In the genomic region with DNA sequence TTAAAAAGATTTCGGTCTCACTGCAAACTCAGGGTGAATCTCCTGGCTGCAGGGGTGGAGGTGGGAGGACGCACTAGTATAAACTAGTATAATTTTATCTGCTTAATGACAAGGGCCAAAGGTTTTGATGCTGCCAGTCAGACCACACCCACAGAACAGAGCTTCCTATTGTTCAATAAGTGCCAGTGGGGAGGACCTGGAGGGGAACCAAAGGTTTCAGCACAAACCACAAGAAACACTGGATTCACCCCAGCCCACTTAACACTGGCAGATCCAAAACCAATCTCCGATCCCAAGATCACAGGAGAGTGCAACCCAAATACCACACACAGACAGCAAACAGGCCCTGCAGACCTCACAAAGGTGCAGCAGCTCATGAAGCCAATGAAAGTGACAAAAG, we compare ENCODE assay signal across 11 cellular contexts. TPM values are rescaled to one million over a fixed set of nuclear protein-coding genes. Genes with fewer than 3 reads are reported as not detected.
DNase-seq lines count a peak whose midpoint lies in the region; ATAC-seq and TF ChIP-seq lines count a peak whose summit lies in the region.
"Had no signal": no experiment of that assay in that cellular context is flagged by ENCODE, and none has a peak within 500 bp of the region (broad histone marks: within the 10 kb centered on the region; RNA-seq: fewer than 3 reads in every experiment).

No MANE protein-coding gene starts in this region.

- no peak overlapping the region for H3K23ac ChIP-seq in mesendoderm (ENCODE audit: low read length)

- H3K4me1 ChIP-seq in mesendoderm (ENCODE audit: control insufficient read depth, low read depth, low read length), result peaks cover 16% of the 10 kb centered on the region

- no peak overlapping the region for H2BK15ac ChIP-seq in mesendoderm (replicated peaks; ENCODE audit: low read depth)

- no peak overlapping the region for H3K9ac ChIP-seq in mesendoderm (ENCODE audit: low read length)

- no peak overlapping the region for H2AK5ac ChIP-seq in mesendoderm (ENCODE audit: low read length)

- peaks cover 66% of the 10 kb centered on the region for H3K79me2 ChIP-seq in mesendoderm (ENCODE audit: control insufficient read depth, insufficient read depth, low read length)

- DNase-seq in NCI-H2227 (lab: John Stamatoyannopoulos, UW; ENCODE audit: unreplicated experiment) (peak; percentile 14), NCI-H2227 treated with DMSO at 0.1 percent for 48 hours (lab: John Stamatoyannopoulos, UW) (no peak), GM12865 (ENCODE audit: low read depth) (no peak), SW480 (ENCODE audit: low spot score) (peak; percentile 99), mesendoderm (no peak), cerebellar cortex (ENCODE audit: low spot score) (no peak), NCI-H2196 treated with DMSO at 0.1 percent for 48 hours (lab: John Stamatoyannopoulos, UW; ENCODE audit: unreplicated experiment) (no peak)
- DNase-seq: glutamatergic neuron, NCI-H1436 treated with DMSO at 0.1 percent for 48 hours had no signal

- peak overlapping the region; percentile 42 for H3K4ac ChIP-seq in mesendoderm (ENCODE audit: low read depth, low read length)

- no peak overlapping the region for H4K8ac ChIP-seq in mesendoderm (ENCODE audit: low read depth, low read length)

- H3K56ac ChIP-seq in mesendoderm (ENCODE audit: low read length), result no peak overlapping the region

- H3K4me2 ChIP-seq in mesendoderm (ENCODE audit: low read length), result no peak overlapping the region
- H3K4me2 ChIP-seq: A549 had no signal

- H3K36me3 ChIP-seq in mesendoderm (ENCODE audit: control insufficient read depth, insufficient read depth, low read length), result no peaks in the 10 kb centered on the region

- no peak for ATAC-seq in GM18517 (IDR thresholded peaks at IDR 0.05; ENCODE audit: unreplicated experiment)
- ATAC-seq: A549 had no signal

- no CpG with 5 or more reads among the region's 3 CpGs for WGBS in mesendoderm (ENCODE audit: extremely low coverage, insufficient coverage, low lambda C conversion rate)

- H4K5ac ChIP-seq in mesendoderm (ENCODE audit: low read length), result no peak overlapping the region

- H2BK120ac ChIP-seq in mesendoderm (ENCODE audit: low read depth, low read length), result no peak overlapping the region

- H3K27ac ChIP-seq in mesendoderm (ENCODE audit: low read depth, low read length), result no peak overlapping the region
- H3K27ac ChIP-seq: A549 had no signal

- no peak overlapping the region for H2BK5ac ChIP-seq in mesendoderm (ENCODE audit: low read length)

- no peak overlapping the region for H3K18ac ChIP-seq in mesendoderm (ENCODE audit: low read length)

- peaks cover 31% of the 10 kb centered on the region for H3K79me1 ChIP-seq in mesendoderm (ENCODE audit: low read length)

- H3K27me3 ChIP-seq in mesendoderm (ENCODE audit: insufficient read depth, low read length, poor library complexity), result no peaks in the 10 kb centered on the region

- H3K4me3 ChIP-seq in GM12865 (ENCODE audit: low read depth, low read length) (peak overlapping the region; percentile 35), mesendoderm (ENCODE audit: low read length) (no peak overlapping the region)
- H3K4me3 ChIP-seq: A549 had no signal

- TF ChIP-seq CTCF in GM12865 (IDR thresholded peaks at IDR 0.05; ENCODE audit: insufficient read depth, low read depth, low read length, missing control alignments), result no peak

RNA-seq across cellular contexts. Expression of a gene that starts 6.6 kb away (rescaled TPM):
- 36.4 TPM for polyA plus RNA-seq in mesendoderm (2013, experiment 1 of 2)
- polyA plus RNA-seq in mesendoderm (2013, experiment 2 of 2), result 36.7 TPM

Comparison
In these comparisons a context has a peak if more than half of its experiments do, and no peak if none do; other contexts are left out.
1. DNase-seq: peak in NCI-H2227 (single experiment) and SW480 (single experiment); none in NCI-H2227 treated with DMSO at 0.1 percent for 48 hours (single experiment), GM12865 (single experiment), mesendoderm (single experiment), cerebellar cortex (single experiment) and NCI-H2196 treated with DMSO at 0.1 percent for 48 hours (single experiment).